In the genomic region with DNA sequence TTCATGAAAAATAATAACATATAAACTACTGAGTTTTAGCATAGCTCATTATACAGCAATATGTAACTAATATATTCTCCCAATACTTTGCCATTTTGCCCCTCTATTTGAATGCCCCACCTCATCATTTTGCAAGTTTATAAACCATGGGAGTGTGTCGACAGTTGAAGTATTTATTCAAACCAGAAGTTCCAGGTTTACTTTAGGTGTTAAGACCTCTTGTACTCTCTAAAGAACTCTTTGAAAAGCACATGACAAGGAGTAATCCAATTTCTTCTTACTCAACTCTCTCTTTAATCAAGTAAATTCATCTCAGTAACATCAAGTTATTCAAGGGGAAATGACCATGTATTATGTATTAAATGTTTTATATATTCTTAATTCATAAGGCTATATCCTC, we compare ENCODE assay signal across 9 cellular contexts.
"Had no signal": no experiment of that assay in that cellular context is flagged by ENCODE, and none has a peak within 500 bp of the region (broad histone marks: within the 10 kb centered on the region; RNA-seq: fewer than 3 reads in every experiment).

No MANE protein-coding gene starts in this region.

- H3K4me3 ChIP-seq: GM23248, HAP-1 had no signal

- H3K4me1 ChIP-seq: HAP-1 had no signal

- H3K27ac ChIP-seq: GM23248 had no signal

- H3K27ac Mint-ChIP-seq: HFFc6, IgD-negative memory B cell had no signal

- H3K9me3 ChIP-seq: HAP-1 had no signal

- ATAC-seq: HCT116, HepG2 had no signal

- H3K36me3 ChIP-seq: HAP-1 had no signal

- DNase-seq: GM23248, GOT3, H7, HFFc6, KBM-7 had no signal

- H3K4me1 Mint-ChIP-seq: IgD-negative memory B cell had no signal

- H3K4me3 Mint-ChIP-seq: HFFc6, IgD-negative memory B cell had no signal

- H3K27me3 Mint-ChIP-seq: IgD-negative memory B cell had no signal
